In the genomic region with DNA sequence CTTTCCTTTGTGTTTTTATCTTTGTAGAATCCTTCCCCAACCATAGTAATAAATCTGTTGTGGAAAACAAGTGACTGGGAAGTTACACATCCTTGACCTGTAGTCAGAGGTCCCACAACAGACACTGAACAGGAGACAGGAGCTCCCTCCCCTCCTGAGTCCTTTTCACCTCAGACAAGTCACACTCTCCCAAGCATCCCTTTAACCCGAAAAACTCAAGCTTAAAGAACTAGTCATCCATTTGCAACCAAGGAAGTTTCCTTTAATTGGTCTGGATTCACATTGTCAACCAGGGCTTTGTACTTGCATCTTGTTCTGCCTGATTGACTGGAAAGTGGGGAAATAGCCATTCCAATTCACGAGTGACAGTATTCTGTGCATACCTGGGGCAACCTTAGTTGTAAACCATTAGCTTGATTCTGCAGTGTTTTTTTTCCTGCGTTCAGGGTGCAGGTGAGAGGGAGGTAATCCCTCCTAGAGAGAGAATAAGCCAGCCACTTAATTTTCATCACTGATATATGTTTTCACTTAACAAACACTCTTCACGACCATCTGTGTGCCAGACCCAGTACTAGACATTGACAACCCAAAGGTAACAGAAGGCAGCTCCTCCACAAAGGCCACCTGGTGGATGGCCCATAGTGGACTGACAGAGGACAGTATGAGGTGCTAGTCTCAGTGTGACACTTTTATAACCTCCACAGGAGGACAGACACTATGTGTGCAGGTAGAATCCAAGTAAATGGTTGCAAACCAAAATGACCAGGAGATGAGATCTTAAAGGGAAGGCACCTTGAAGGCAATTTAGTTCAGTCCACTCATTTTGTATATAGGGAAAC, we compare ENCODE assay signal across 20 cellular contexts.
DNase-seq lines count a peak whose midpoint lies in the region; ATAC-seq, FAIRE-seq and TF ChIP-seq lines count a peak whose summit lies in the region.
"Had no signal": no experiment of that assay in that cellular context is flagged by ENCODE, and none has a peak within 500 bp of the region (broad histone marks: within the 10 kb centered on the region; RNA-seq: fewer than 3 reads in every experiment).

No MANE protein-coding gene starts in this region.

- FAIRE-seq in endothelial cell of umbilical vein (lab: Jason Lieb, UNC) = no peak
- FAIRE-seq: A204.1, G401.6, HTR-8/SVneo, K562 had no signal

- no peak overlapping the region for H3K27ac ChIP-seq in endothelial cell of umbilical vein (ENCODE audit: insufficient read depth, low read depth, low read length)
- H3K27ac ChIP-seq: C4-2B had no signal

- H3K4me3 Mint-ChIP-seq in activated CD8-positive, alpha-beta T cell treated with anti-CD3 and anti-CD28 coated beads, Interleukin-2, amount 10 ng/mL, durations not matched to agents 7 days and 5 days = no peak overlapping the region
- H3K4me3 Mint-ChIP-seq in activated CD8-positive, alpha-beta T cell treated with anti-CD3 and anti-CD28 coated beads for 36 hours = no peak overlapping the region

- no peak overlapping the region for H3K9ac ChIP-seq in endothelial cell of umbilical vein (replicated peaks; ENCODE audit: extremely low read depth, insufficient read depth, low read length)

- H3K9me1 ChIP-seq in endothelial cell of umbilical vein (replicated peaks; ENCODE audit: control insufficient read depth, extremely low read depth, insufficient read depth, low read length) = no peaks in the 10 kb centered on the region

- H3K79me2 ChIP-seq in endothelial cell of umbilical vein (ENCODE audit: control insufficient read depth, insufficient read depth, low read length) = no peaks in the 10 kb centered on the region

- TF ChIP-seq POLR2A in endothelial cell of umbilical vein (IDR thresholded peaks at IDR 0.05; ENCODE audit: low read depth, low read length) = no peak

- no peaks in the 10 kb centered on the region for H3K36me3 Mint-ChIP-seq in activated CD8-positive, alpha-beta T cell treated with anti-CD3 and anti-CD28 coated beads, Interleukin-2, amount 10 ng/mL, durations not matched to agents 7 days and 5 days (ENCODE audit: low read depth)
- H3K36me3 Mint-ChIP-seq in activated CD8-positive, alpha-beta T cell treated with anti-CD3 and anti-CD28 coated beads for 36 hours (ENCODE audit: low read depth) = no peaks in the 10 kb centered on the region

- no peaks in the 10 kb centered on the region for H3K9me3 Mint-ChIP-seq in activated CD8-positive, alpha-beta T cell treated with anti-CD3 and anti-CD28 coated beads, Interleukin-2, amount 10 ng/mL, durations not matched to agents 7 days and 5 days (ENCODE audit: insufficient read depth)
- H3K9me3 Mint-ChIP-seq in activated CD8-positive, alpha-beta T cell treated with anti-CD3 and anti-CD28 coated beads for 36 hours = no peaks in the 10 kb centered on the region

- no peak overlapping the region for H3K4me2 ChIP-seq in endothelial cell of umbilical vein (ENCODE audit: insufficient read depth, low read length)

- POLR2A ChIA-PET in activated CD8-positive, alpha-beta T cell treated with anti-CD3 and anti-CD28 coated beads, Interleukin-2, amount 10 ng/mL, durations not matched to agents 7 days and 5 days (lab: Charles Lee) = no interaction called here
- POLR2A ChIA-PET in activated CD8-positive, alpha-beta T cell treated with anti-CD3 and anti-CD28 coated beads for 36 hours (lab: Charles Lee) = interaction anchor here (0.7 kb wide), 1 partner anchor 88 kb away, joined by 3 read pairs; no protein-coding TSS in a partner anchor
- POLR2A ChIA-PET in endothelial cell of umbilical vein (lab: Charles Lee) = interaction anchor here (0.6 kb wide), 1 partner anchor 213 kb away, joined by 5 read pairs; no protein-coding TSS in a partner anchor

- BruUV-seq in endothelial cell of umbilical vein (replicated peaks; lab: Mats Ljungman, UMichigan) = no TSS peak

- no peaks in the 10 kb centered on the region for H3K36me3 ChIP-seq in endothelial cell of umbilical vein (ENCODE audit: control insufficient read depth in 2 of 2, extremely low read depth in 1 of 2, insufficient read depth in 2 of 2, low read length in 2 of 2)

- CTCF ChIA-PET in activated CD8-positive, alpha-beta T cell treated with anti-CD3 and anti-CD28 coated beads, Interleukin-2, amount 10 ng/mL, durations not matched to agents 7 days and 5 days (lab: Charles Lee) = no interaction called here
- CTCF ChIA-PET in activated CD8-positive, alpha-beta T cell treated with anti-CD3 and anti-CD28 coated beads for 36 hours (lab: Charles Lee) = no interaction called here
- CTCF ChIA-PET in endothelial cell of umbilical vein (lab: Charles Lee) = interaction anchor here (1.1 to 1.3 kb wide), 3 partner anchors 18 to 996 kb away, joined by 3 to 5 read pairs (median 3); no protein-coding TSS in a partner anchor

- no peak for ATAC-seq in activated CD8-positive, alpha-beta T cell treated with anti-CD3 and anti-CD28 coated beads, Interleukin-2, amount 10 ng/mL, durations not matched to agents 7 days and 5 days
- ATAC-seq in activated CD8-positive, alpha-beta T cell treated with anti-CD3 and anti-CD28 coated beads for 36 hours = no peak
- no peak for ATAC-seq in GM19351 (IDR thresholded peaks at IDR 0.05; ENCODE audit: unreplicated experiment)
- no peak for ATAC-seq in stimulated activated naive CD8-positive, alpha-beta T cell treated with anti-CD3 and anti-CD28 coated beads, Interleukin-15, Interleukin-2, amounts not matched to agents 100 U/mL and 50 U/mL, for 24 hours
- ATAC-seq in HG03521 (IDR thresholded peaks at IDR 0.05; ENCODE audit: unreplicated experiment) = no peak
- ATAC-seq: K562, Panc1, Right ventricle myocardium inferior had no signal

- dilution Hi-C loops in endothelial cell of umbilical vein (cut with MboI; ENCODE audit: extremely low pct_ligation_motif_present, low sequenced_read_pairs) = no loop called here

- no peaks in the 10 kb centered on the region for H3K27me3 ChIP-seq in endothelial cell of umbilical vein (ENCODE audit: control insufficient read depth in 2 of 2, insufficient read depth in 2 of 2, low read length in 2 of 2)

- H3K27me3 Mint-ChIP-seq in activated CD8-positive, alpha-beta T cell treated with anti-CD3 and anti-CD28 coated beads, Interleukin-2, amount 10 ng/mL, durations not matched to agents 7 days and 5 days (ENCODE audit: low read depth) = no peaks in the 10 kb centered on the region
- no peaks in the 10 kb centered on the region for H3K27me3 Mint-ChIP-seq in activated CD8-positive, alpha-beta T cell treated with anti-CD3 and anti-CD28 coated beads for 36 hours

- DNase-seq in activated CD8-positive, alpha-beta T cell treated with anti-CD3 and anti-CD28 coated beads, Interleukin-2, amount 10 ng/mL, durations not matched to agents 7 days and 5 days = no peak
- no peak for DNase-seq in activated CD8-positive, alpha-beta T cell treated with anti-CD3 and anti-CD28 coated beads for 36 hours
- DNase-seq in endothelial cell of umbilical vein (ENCODE audit: low read depth, low spot score) = peak; percentile 50
- DNase-seq in left kidney (ENCODE audit: low read depth, low spot score) = peak; percentile 35
- DNase-seq in stimulated activated naive CD8-positive, alpha-beta T cell treated with anti-CD3 and anti-CD28 coated beads, Interleukin-15, Interleukin-2, amounts not matched to agents 100 U/mL and 50 U/mL, for 24 hours = no peak
- DNase-seq in SW480 (ENCODE audit: low spot score) = no peak
- DNase-seq: COR-L47, HCEC 1CT, NCI-H1092, NCI-H2107, NCI-H345 had no signal

- no peaks in the 10 kb centered on the region for H3K9me3 ChIP-seq in endothelial cell of umbilical vein (replicated peaks; ENCODE audit: control insufficient read depth, insufficient read depth, low read length)

- no peak for TF ChIP-seq CTCF in activated CD8-positive, alpha-beta T cell treated with anti-CD3 and anti-CD28 coated beads for 36 hours (IDR thresholded peaks at IDR 0.05)
- no peak for TF ChIP-seq CTCF in endothelial cell of umbilical vein (IDR thresholded peaks at IDR 0.05; ENCODE audit: extremely low read depth in 1 of 2, insufficient read depth in 1 of 2, low read depth in 1 of 2, low read length in 2 of 2)

- H3K4me3 ChIP-seq in endothelial cell of umbilical vein (replicated peaks in 1 of 3; ENCODE audit: insufficient read depth in 1 of 3, low read depth in 1 of 3, low read length in 3 of 3) = no peak overlapping the region
- H3K4me3 ChIP-seq: K562 had no signal

- peak overlapping the region; percentile 17 for H3K27ac Mint-ChIP-seq in activated CD8-positive, alpha-beta T cell treated with anti-CD3 and anti-CD28 coated beads, Interleukin-2, amount 10 ng/mL, durations not matched to agents 7 days and 5 days
- H3K27ac Mint-ChIP-seq in activated CD8-positive, alpha-beta T cell treated with anti-CD3 and anti-CD28 coated beads for 36 hours = no peak overlapping the region

- no peak overlapping the region for H2AFZ ChIP-seq in endothelial cell of umbilical vein (ENCODE audit: low read depth, low read length)

- peaks cover 43% of the 10 kb centered on the region for H3K4me1 Mint-ChIP-seq in activated CD8-positive, alpha-beta T cell treated with anti-CD3 and anti-CD28 coated beads, Interleukin-2, amount 10 ng/mL, durations not matched to agents 7 days and 5 days (ENCODE audit: low read depth)
- peaks cover 29% of the 10 kb centered on the region for H3K4me1 Mint-ChIP-seq in activated CD8-positive, alpha-beta T cell treated with anti-CD3 and anti-CD28 coated beads for 36 hours (ENCODE audit: low read depth)

- no peaks in the 10 kb centered on the region for H4K20me1 ChIP-seq in endothelial cell of umbilical vein (replicated peaks; ENCODE audit: control insufficient read depth, extremely low read depth, insufficient read depth, low read length)

- H3K4me1 ChIP-seq in endothelial cell of umbilical vein (ENCODE audit: control insufficient read depth, extremely low read depth, insufficient read depth, low read length) = peaks cover 9% of the 10 kb centered on the region

- intact Hi-C loops in activated CD8-positive, alpha-beta T cell treated with anti-CD3 and anti-CD28 coated beads for 36 hours (cut with micrococcal nuclease) = no loop called here
- intact Hi-C loops in endothelial cell of umbilical vein (cut with micrococcal nuclease) = no loop called here

TF ChIP-seq in endothelial cell of umbilical vein, 7 proteins besides CTCF, POLR2A, EP300 and RAD21:
- no peak for TF ChIP-seq GATA2 (IDR thresholded peaks at IDR 0.05; ENCODE audit: insufficient read depth, insufficient read length, low read depth, low read length)
- peak; percentile 28 for TF ChIP-seq FOS (IDR thresholded peaks at IDR 0.05; ENCODE audit: borderline replicate concordance, insufficient read depth, low read length)

Comparison
In these comparisons a context has a peak if more than half of its experiments do, and no peak if none do; other contexts are left out.
1. DNase-seq: peak in endothelial cell of umbilical vein (single experiment) and left kidney (single experiment); none in activated CD8-positive, alpha-beta T cell treated with anti-CD3 and anti-CD28 coated beads, Interleukin-2, amount 10 ng/mL, durations not matched to agents 7 days and 5 days (single experiment), activated CD8-positive, alpha-beta T cell treated with anti-CD3 and anti-CD28 coated beads for 36 hours (single experiment), stimulated activated naive CD8-positive, alpha-beta T cell treated with anti-CD3 and anti-CD28 coated beads, Interleukin-15, Interleukin-2, amounts not matched to agents 100 U/mL and 50 U/mL, for 24 hours (single experiment) and SW480 (single experiment).